21 cellular contexts compared by ENCODE assay signal in genomic region chr3:34203386-34203785, GRCh38.
"Had no signal": no experiment of that assay in that cellular context is flagged by ENCODE, and none has a peak within 500 bp of the region (broad histone marks: within the 10 kb centered on the region; RNA-seq: fewer than 3 reads in every experiment).

No MANE protein-coding gene starts in this region.

- H3K4me3 ChIP-seq: breast epithelium, heart right ventricle, tibial nerve, vagina had no signal

- H3K4me1 Mint-ChIP-seq: activated naive CD4-positive, alpha-beta T cell treated with anti-CD3 and anti-CD28 coated beads, Interleukin-2, amount 10 ng/mL, durations not matched to agents 7 days and 5 days had no signal

- H3K4me3 Mint-ChIP-seq: activated CD8-positive, alpha-beta T cell treated with anti-CD3 and anti-CD28 coated beads for 36 hours; activated naive CD4-positive, alpha-beta T cell treated with anti-CD3 and anti-CD28 coated beads, Interleukin-2, amount 10 ng/mL, durations not matched to agents 7 days and 5 days; activated naive CD8-positive, alpha-beta T cell treated with anti-CD3 and anti-CD28 coated beads, Interleukin-2, amount 50 U/mL, for 24 hours; activated T-cell treated with anti-CD3 and anti-CD28 coated beads, Interleukin-2, amount 50 U/mL, for 24 hours; immature natural killer cell; nephron; T-cell had no signal

- H3K4me1 ChIP-seq: breast epithelium, tibial nerve, vagina had no signal

- H3K27ac ChIP-seq: breast epithelium, heart right ventricle, tibial nerve, vagina had no signal

- H3K27me3 Mint-ChIP-seq: activated CD8-positive, alpha-beta T cell treated with anti-CD3 and anti-CD28 coated beads for 36 hours; activated naive CD8-positive, alpha-beta T cell treated with anti-CD3 and anti-CD28 coated beads, Interleukin-2, amount 50 U/mL, for 24 hours had no signal

- H3K36me3 ChIP-seq: breast epithelium, heart right ventricle, tibial nerve, vagina had no signal

- H3K36me3 Mint-ChIP-seq: activated naive CD4-positive, alpha-beta T cell treated with anti-CD3 and anti-CD28 coated beads, Interleukin-2, amount 10 ng/mL, durations not matched to agents 7 days and 5 days; immature natural killer cell; T-cell had no signal

- DNase-seq: activated CD4-positive, alpha-beta T cell treated with anti-CD3 and anti-CD28 coated beads for 48 hours; activated CD4-positive, CD25-positive, alpha-beta regulatory T cell; activated CD8-positive, alpha-beta T cell treated with anti-CD3 and anti-CD28 coated beads for 36 hours; activated naive CD4-positive, alpha-beta T cell treated with anti-CD3 and anti-CD28 coated beads, Interleukin-2, amount 10 ng/mL, durations not matched to agents 7 days and 5 days; activated naive CD8-positive, alpha-beta T cell treated with anti-CD3 and anti-CD28 coated beads, Interleukin-2, amount 50 U/mL, for 24 hours; activated T-cell treated with anti-CD3 and anti-CD28 coated beads, Interleukin-2, amount 50 U/mL, for 24 hours; anterior cingulate cortex; effector CD8-positive, alpha-beta T cell; heart right ventricle; immature natural killer cell; kidney glomerular epithelial cell; stimulated activated CD4-positive, alpha-beta T cell treated with anti-CD3 and anti-CD28 coated beads, Interleukin-12 subunit alpha, Interleukin-12 subunit beta, amount 100 ng/mL, for 4 hours; stimulated activated CD4-positive, alpha-beta T cell treated with anti-CD3 and anti-CD28 coated beads, Interleukin-1b, Interleukin-23, amount 100 ng/mL, for 48 hours; stimulated activated CD8-positive, alpha-beta memory T cell treated with anti-CD3 and anti-CD28 coated beads, Interleukin-4, amount 100 ng/mL, for 48 hours; stimulated activated naive CD8-positive, alpha-beta T cell treated with anti-CD3 and anti-CD28 coated beads, Interleukin-15, Interleukin-2, amounts not matched to agents 100 U/mL and 50 U/mL, for 24 hours; T-cell had no signal

- H3K27me3 ChIP-seq: breast epithelium, heart right ventricle, tibial nerve, vagina had no signal

- H3K27ac Mint-ChIP-seq: activated CD8-positive, alpha-beta T cell treated with anti-CD3 and anti-CD28 coated beads for 36 hours; activated naive CD4-positive, alpha-beta T cell treated with anti-CD3 and anti-CD28 coated beads, Interleukin-2, amount 10 ng/mL, durations not matched to agents 7 days and 5 days; activated naive CD8-positive, alpha-beta T cell treated with anti-CD3 and anti-CD28 coated beads, Interleukin-2, amount 50 U/mL, for 24 hours; activated T-cell treated with anti-CD3 and anti-CD28 coated beads, Interleukin-2, amount 50 U/mL, for 24 hours; activated T-helper 2 cell treated with anti-CD3 and anti-CD28 coated beads, Interferon-gamma antibody, Interleukin-2, Interleukin-4, amounts not matched to agents 10 μg/mL and 5 μg/mL and 100 μg/mL, durations not matched to agents 14 hours and 24 hours and 36 hours; nephron; T-cell had no signal

- H3K9me3 Mint-ChIP-seq: activated CD8-positive, alpha-beta T cell treated with anti-CD3 and anti-CD28 coated beads for 36 hours; activated naive CD4-positive, alpha-beta T cell treated with anti-CD3 and anti-CD28 coated beads, Interleukin-2, amount 10 ng/mL, durations not matched to agents 7 days and 5 days; activated naive CD8-positive, alpha-beta T cell treated with anti-CD3 and anti-CD28 coated beads, Interleukin-2, amount 50 U/mL, for 24 hours; activated T-cell treated with anti-CD3 and anti-CD28 coated beads, Interleukin-2, amount 50 U/mL, for 24 hours; activated T-helper 2 cell treated with anti-CD3 and anti-CD28 coated beads, Interferon-gamma antibody, Interleukin-2, Interleukin-4, amounts not matched to agents 10 μg/mL and 5 μg/mL and 100 μg/mL, durations not matched to agents 14 hours and 24 hours and 36 hours; nephron; T-cell had no signal

- H3K9me3 ChIP-seq: breast epithelium, heart right ventricle, tibial nerve, vagina had no signal
